39 cellular contexts compared by ENCODE assay signal in the genomic region with DNA sequence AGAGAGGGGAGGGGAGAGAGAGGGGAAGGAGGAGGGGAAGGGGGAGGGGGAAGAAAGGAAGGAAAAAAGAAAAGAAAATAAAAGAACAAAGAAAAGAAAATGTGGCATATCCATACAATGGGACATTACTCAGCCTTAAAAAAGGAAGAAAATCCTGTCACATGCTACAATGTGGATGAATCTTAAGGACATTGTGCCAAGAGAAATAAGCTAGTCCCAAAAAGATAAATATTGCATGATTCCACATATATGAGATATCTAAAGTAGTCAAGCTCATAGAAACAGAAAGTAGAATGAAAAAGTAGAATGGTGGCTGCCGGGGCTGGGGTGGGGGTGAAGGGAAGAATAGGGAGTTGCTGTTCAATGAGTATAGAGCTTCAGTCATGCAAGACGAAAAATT. TPM values are rescaled to one million over a fixed set of nuclear protein-coding genes. Genes with fewer than 3 reads are reported as not detected.
"Had no signal": no experiment of that assay in that cellular context is flagged by ENCODE, and none has a peak within 500 bp of the region (broad histone marks: within the 10 kb centered on the region; RNA-seq: fewer than 3 reads in every experiment).

No MANE protein-coding gene starts in this region.

- H3K27me3 ChIP-seq: adrenal gland, body of pancreas, brain microvascular endothelial cell, breast epithelium had no signal

- H3K36me3 Mint-ChIP-seq: activated CD4-positive, alpha-beta memory T cell treated with anti-CD3 and anti-CD28 coated beads for 36 hours; activated naive CD8-positive, alpha-beta T cell treated with anti-CD3 and anti-CD28 coated beads for 36 hours had no signal

- FAIRE-seq: astrocyte, TTC549 had no signal

- H3K4me3 ChIP-seq: adrenal gland, body of pancreas, breast epithelium had no signal

- H3K27ac ChIP-seq: adrenal gland, body of pancreas, brain microvascular endothelial cell, breast epithelium, VCaP had no signal

- H3K9me3 ChIP-seq: adrenal gland, body of pancreas, breast epithelium had no signal

- ATAC-seq: activated CD8-positive, alpha-beta T cell treated with anti-CD3 and anti-CD28 coated beads for 36 hours; activated naive CD4-positive, alpha-beta T cell treated with anti-CD3 and anti-CD28 coated beads, Interleukin-2, amount 50 U/mL, for 72 hours; activated T-cell treated with anti-CD3 and anti-CD28 coated beads, Interleukin-2, amount 50 U/mL, for 4 hours; activated T-cell treated with anti-CD3 and anti-CD28 coated beads, Interleukin-2, amount 50 U/mL, for 72 hours; activated T-helper 17 cell treated with anti-CD3 and anti-CD28 coated beads, Interleukin-2, amount 50 U/mL, for 72 hours; body of pancreas had no signal

- H3K36me3 ChIP-seq: adrenal gland, brain microvascular endothelial cell, breast epithelium had no signal

- H3K4me3 Mint-ChIP-seq: activated B cell treated with CpG ODN at 0.5 μM for 24 hours; activated CD4-positive, alpha-beta memory T cell treated with anti-CD3 and anti-CD28 coated beads for 36 hours; activated CD4-positive, alpha-beta T cell treated with anti-CD3 and anti-CD28 coated beads, Interleukin-2, amount 10 ng/mL, durations not matched to agents 24 days and 14 days; activated CD8-positive, alpha-beta T cell treated with anti-CD3 and anti-CD28 coated beads for 36 hours; activated naive CD4-positive, alpha-beta T cell treated with anti-CD3 and anti-CD28 coated beads for 36 hours; activated naive CD8-positive, alpha-beta T cell treated with anti-CD3 and anti-CD28 coated beads for 36 hours; activated T-cell treated with anti-CD3 and anti-CD28 coated beads, Interleukin-2, amount 50 U/mL, for 4 hours; activated T-cell treated with anti-CD3 and anti-CD28 coated beads, Interleukin-2, amount 50 U/mL, for 72 hours; activated T-helper 1 cell treated with anti-CD3 and anti-CD28 coated beads, Interleukin-12 subunit alpha, Interleukin-12 subunit beta, Interleukin-2, Interleukin-4 antibody, amounts not matched to agents 30 ng/mL and 10 ng/mL and 1 ng/mL, durations not matched to agents 14 hours and 24 hours and 36 hours; activated T-helper 17 cell treated with anti-CD3 and anti-CD28 coated beads, Interleukin-2, amount 50 U/mL, for 72 hours; T-helper 1 cell treated with Interleukin-12 subunit alpha and Interleukin-12 subunit beta and Interleukin-4 antibody, amounts not matched to agents 30 μg/mL and 1 μg/mL, for 36 hours; T-helper 2 cell treated with Interferon-gamma antibody and Interleukin-4, amounts not matched to agents 5 μg/mL and 100 μg/mL, for 36 hours had no signal

- H3K27me3 Mint-ChIP-seq: activated CD4-positive, alpha-beta memory T cell treated with anti-CD3 and anti-CD28 coated beads for 36 hours; activated CD8-positive, alpha-beta T cell treated with anti-CD3 and anti-CD28 coated beads for 36 hours had no signal

- H3K4me1 Mint-ChIP-seq: activated B cell treated with CpG ODN at 0.5 μM for 24 hours; activated CD4-positive, alpha-beta T cell treated with anti-CD3 and anti-CD28 coated beads, Interleukin-2, amount 10 ng/mL, durations not matched to agents 24 days and 14 days; activated naive CD8-positive, alpha-beta T cell treated with anti-CD3 and anti-CD28 coated beads for 36 hours; activated T-helper 17 cell treated with anti-CD3 and anti-CD28 coated beads, Interleukin-2, amount 50 U/mL, for 72 hours had no signal

- H3K9me3 Mint-ChIP-seq: activated B cell treated with CpG ODN at 0.5 μM for 24 hours; activated CD4-positive, alpha-beta memory T cell treated with anti-CD3 and anti-CD28 coated beads for 36 hours; activated CD4-positive, alpha-beta T cell treated with anti-CD3 and anti-CD28 coated beads, Interleukin-2, amount 10 ng/mL, durations not matched to agents 24 days and 14 days; activated CD8-positive, alpha-beta T cell treated with anti-CD3 and anti-CD28 coated beads for 36 hours; activated naive CD4-positive, alpha-beta T cell treated with anti-CD3 and anti-CD28 coated beads for 36 hours; activated naive CD8-positive, alpha-beta T cell treated with anti-CD3 and anti-CD28 coated beads for 36 hours; activated T-cell treated with anti-CD3 and anti-CD28 coated beads, Interleukin-2, amount 50 U/mL, for 4 hours; activated T-cell treated with anti-CD3 and anti-CD28 coated beads, Interleukin-2, amount 50 U/mL, for 72 hours; activated T-helper 1 cell treated with anti-CD3 and anti-CD28 coated beads, Interleukin-12 subunit alpha, Interleukin-12 subunit beta, Interleukin-2, Interleukin-4 antibody, amounts not matched to agents 30 ng/mL and 10 ng/mL and 1 ng/mL, durations not matched to agents 14 hours and 24 hours and 36 hours; activated T-helper 17 cell treated with anti-CD3 and anti-CD28 coated beads, Interleukin-2, amount 50 U/mL, for 72 hours; T-helper 1 cell treated with Interleukin-12 subunit alpha and Interleukin-12 subunit beta and Interleukin-4 antibody, amounts not matched to agents 30 μg/mL and 1 μg/mL, for 36 hours; T-helper 2 cell treated with Interferon-gamma antibody and Interleukin-4, amounts not matched to agents 5 μg/mL and 100 μg/mL, for 36 hours had no signal

- H3K4me1 ChIP-seq: adrenal gland, body of pancreas, breast epithelium had no signal

- DNase-seq: activated B cell treated with CpG ODN at 0.5 μM for 24 hours; activated CD4-positive, alpha-beta memory T cell treated with anti-CD3 and anti-CD28 coated beads for 36 hours; activated CD4-positive, alpha-beta T cell treated with anti-CD3 and anti-CD28 coated beads for 4 hours; activated CD4-positive, alpha-beta T cell treated with anti-CD3 and anti-CD28 coated beads, Interleukin-2, amount 10 ng/mL, durations not matched to agents 24 days and 14 days; activated CD4-positive, alpha-beta T cell treated with anti-CD3 and anti-CD28 coated beads, Interleukin-2, amount 50 U/mL, for 1 hour; activated CD4-positive, alpha-beta T cell treated with anti-CD3 and anti-CD28 coated beads, Interleukin-2, amount 50 U/mL, for 4 hours; activated CD4-positive, CD25-positive, alpha-beta regulatory T cell treated with anti-CD3 and anti-CD28 coated beads, Interleukin-2, amount 50 U/mL, for 72 hours; activated CD8-positive, alpha-beta memory T cell treated with anti-CD3 and anti-CD28 coated beads, Interleukin-2, amount 50 U/mL, for 4 hours; activated CD8-positive, alpha-beta T cell treated with anti-CD3 and anti-CD28 coated beads for 36 hours; activated effector memory CD4-positive, alpha-beta T cell treated with anti-CD3 and anti-CD28 coated beads, Interleukin-2, amount 50 U/mL, for 16 hours; activated gamma-delta T cell treated with Interleukin-2 at 50 U/mL for 16 hours; activated naive CD4-positive, alpha-beta T cell; activated naive CD4-positive, alpha-beta T cell treated with anti-CD3 and anti-CD28 coated beads for 36 hours; activated naive CD4-positive, alpha-beta T cell treated with anti-CD3 and anti-CD28 coated beads, Interleukin-2, amount 50 U/mL, for 16 hours; activated naive CD8-positive, alpha-beta T cell treated with anti-CD3 and anti-CD28 coated beads for 36 hours; activated T-cell treated with anti-CD3 and anti-CD28 coated beads for 4 hours; activated T-cell treated with anti-CD3 and anti-CD28 coated beads, Interleukin-2, amount 50 U/mL, for 1 hour; activated T-cell treated with anti-CD3 and anti-CD28 coated beads, Interleukin-2, amount 50 U/mL, for 4 hours; activated T-cell treated with anti-CD3 and anti-CD28 coated beads, Interleukin-2, amount 50 U/mL, for 72 hours; adrenal gland; amniotic stem cell; aorta; body of pancreas; brain microvascular endothelial cell; central memory CD4-positive, alpha-beta T cell; T-helper 1 cell; T-helper 2 cell; T-helper 9 cell had no signal

- H3K27ac Mint-ChIP-seq: activated B cell treated with CpG ODN at 0.5 μM for 24 hours; activated CD4-positive, alpha-beta memory T cell treated with anti-CD3 and anti-CD28 coated beads for 36 hours; activated CD4-positive, alpha-beta T cell treated with anti-CD3 and anti-CD28 coated beads, Interleukin-2, amount 10 ng/mL, durations not matched to agents 24 days and 14 days; activated CD8-positive, alpha-beta T cell treated with anti-CD3 and anti-CD28 coated beads for 36 hours; activated naive CD4-positive, alpha-beta T cell treated with anti-CD3 and anti-CD28 coated beads for 36 hours; activated naive CD4-positive, alpha-beta T cell treated with anti-CD3 and anti-CD28 coated beads, Interleukin-2, amount 50 U/mL, for 72 hours; activated naive CD8-positive, alpha-beta T cell treated with anti-CD3 and anti-CD28 coated beads for 36 hours; activated T-cell treated with anti-CD3 and anti-CD28 coated beads, Interleukin-2, amount 50 U/mL, for 72 hours; activated T-helper 1 cell treated with anti-CD3 and anti-CD28 coated beads, Interleukin-12 subunit alpha, Interleukin-12 subunit beta, Interleukin-2, Interleukin-4 antibody, amounts not matched to agents 30 ng/mL and 10 ng/mL and 1 ng/mL, durations not matched to agents 14 hours and 24 hours and 36 hours; activated T-helper 17 cell treated with anti-CD3 and anti-CD28 coated beads, Interleukin-2, amount 50 U/mL, for 72 hours; T-helper 1 cell treated with Interleukin-12 subunit alpha and Interleukin-12 subunit beta and Interleukin-4 antibody, amounts not matched to agents 30 μg/mL and 1 μg/mL, for 36 hours; T-helper 2 cell treated with Interferon-gamma antibody and Interleukin-4, amounts not matched to agents 5 μg/mL and 100 μg/mL, for 36 hours had no signal

RNA-seq across cellular contexts. Expression of a gene that starts 40.4 kb away (rescaled TPM):
- total RNA-seq: activated B cell treated with CpG ODN at 0.5 μM for 24 hours; activated CD4-positive, alpha-beta memory T cell treated with anti-CD3 and anti-CD28 coated beads for 36 hours; activated CD4-positive, alpha-beta T cell treated with anti-CD3 and anti-CD28 coated beads, Interleukin-2, amount 10 ng/mL, durations not matched to agents 24 days and 14 days; activated CD8-positive, alpha-beta memory T cell treated with anti-CD3 and anti-CD28 coated beads for 36 hours; activated CD8-positive, alpha-beta T cell treated with anti-CD3 and anti-CD28 coated beads for 36 hours; activated naive CD4-positive, alpha-beta T cell treated with anti-CD3 and anti-CD28 coated beads for 36 hours; activated naive CD8-positive, alpha-beta T cell treated with anti-CD3 and anti-CD28 coated beads for 36 hours; activated T-cell treated with anti-CD3 and anti-CD28 coated beads, Interleukin-2, amount 50 U/mL, for 4 hours; activated T-cell treated with anti-CD3 and anti-CD28 coated beads, Interleukin-2, amount 50 U/mL, for 72 hours; activated T-helper 1 cell treated with anti-CD3 and anti-CD28 coated beads, Interleukin-12 subunit alpha, Interleukin-12 subunit beta, Interleukin-2, Interleukin-4 antibody, amounts not matched to agents 30 ng/mL and 10 ng/mL and 1 ng/mL, durations not matched to agents 14 hours and 24 hours and 36 hours; activated T-helper 17 cell treated with anti-CD3 and anti-CD28 coated beads, Interleukin-2, amount 50 U/mL, for 72 hours; aorta; astrocyte; body of pancreas; breast epithelium; cardiac septum had no signal
- polyA plus RNA-seq: aorta had no signal
